In genomic region chr12:28759334-28759733, GRCh38 we compare ENCODE assay signal across 13 cellular contexts.
DNase-seq lines count a peak whose midpoint lies in the region; ATAC-seq lines count a peak whose summit lies in the region.
"Had no signal": no experiment of that assay in that cellular context is flagged by ENCODE, and none has a peak within 500 bp of the region (broad histone marks: within the 10 kb centered on the region; RNA-seq: fewer than 3 reads in every experiment).

No MANE protein-coding gene starts in this region.

- peak overlapping the region; percentile 6 for H2AFZ ChIP-seq in neuronal stem cell (ENCODE audit: low read length)

- peak; percentile 44 for ATAC-seq in activated CD4-positive, alpha-beta T cell treated with anti-CD3 and anti-CD28 coated beads for 36 hours
- ATAC-seq in HG02571 (IDR thresholded peaks at IDR 0.05; ENCODE audit: unreplicated experiment): no peak
- ATAC-seq in HG02759 (IDR thresholded peaks at IDR 0.05; ENCODE audit: unreplicated experiment): no peak

- H3K23ac ChIP-seq in neuronal stem cell (ENCODE audit: low read depth, low read length, poor library complexity): no peak overlapping the region

- no peak overlapping the region for H3K18ac ChIP-seq in neuronal stem cell (ENCODE audit: low read length)

- H3K27me3 Mint-ChIP-seq in activated CD4-positive, alpha-beta T cell treated with anti-CD3 and anti-CD28 coated beads for 36 hours: no peaks in the 10 kb centered on the region
- H3K27me3 Mint-ChIP-seq: activated T-cell treated with anti-CD3 and anti-CD28 coated beads, Interleukin-2, amount 50 U/mL, for 24 hours had no signal

- no peak overlapping the region for H4K8ac ChIP-seq in neuronal stem cell (ENCODE audit: low read depth, low read length)

- no peak overlapping the region for H2BK120ac ChIP-seq in neuronal stem cell (ENCODE audit: low read depth, low read length)

- H3K9ac ChIP-seq in NT2/D1 (ENCODE audit: insufficient read length, low read depth) (no peak overlapping the region), neuronal stem cell (ENCODE audit: low read depth, low read length, poor library complexity) (no peak overlapping the region)

- H3K9me3 Mint-ChIP-seq in activated CD4-positive, alpha-beta T cell treated with anti-CD3 and anti-CD28 coated beads for 36 hours (ENCODE audit: low read depth): peaks cover 2% of the 10 kb centered on the region

- no peaks in the 10 kb centered on the region for H3K36me3 Mint-ChIP-seq in activated CD4-positive, alpha-beta T cell treated with anti-CD3 and anti-CD28 coated beads for 36 hours (ENCODE audit: low read depth)
- H3K36me3 Mint-ChIP-seq: brain had no signal

- no peak overlapping the region for H3K27ac ChIP-seq in neuronal stem cell (replicated peaks; ENCODE audit: low read length)
- H3K27ac ChIP-seq: HL-60, suprapubic skin had no signal

- peak; percentile 8 for DNase-seq in activated CD4-positive, alpha-beta T cell treated with anti-CD3 and anti-CD28 coated beads for 36 hours
- no peak for DNase-seq in activated CD4-positive, alpha-beta T cell treated with anti-CD3 and anti-CD28 coated beads, Interleukin-2, amount 50 U/mL, for 48 hours
- peak; percentile 99 for DNase-seq in NT2/D1 (ENCODE audit: low read depth, low spot score)
- peak; percentile 32 for DNase-seq in fibroblast of gingiva (ENCODE audit: low read depth)
- DNase-seq in neuronal stem cell (ENCODE audit: low spot score): peak; percentile 12
- DNase-seq in NCI-H2196 treated with DMSO at 0.1 percent for 48 hours (lab: John Stamatoyannopoulos, UW; ENCODE audit: unreplicated experiment): no peak
- DNase-seq: activated T-cell treated with anti-CD3 and anti-CD28 coated beads, Interleukin-2, amount 50 U/mL, for 24 hours; NCI-H146 had no signal

- no peaks in the 10 kb centered on the region for H3K4me1 Mint-ChIP-seq in activated CD4-positive, alpha-beta T cell treated with anti-CD3 and anti-CD28 coated beads for 36 hours
- H3K4me1 Mint-ChIP-seq: brain had no signal

- H3K9me3 ChIP-seq in NT2/D1 (ENCODE audit: insufficient read depth, low read length): peaks cover 43% of the 10 kb centered on the region; the same call in 1 of the 2 replicates
- no peaks in the 10 kb centered on the region for H3K9me3 ChIP-seq in neuronal stem cell (replicated peaks in 1 of 2; ENCODE audit: control insufficient read depth in 2 of 2, insufficient read depth in 1 of 2, low read depth in 1 of 2, low read length in 2 of 2)
- H3K9me3 ChIP-seq: suprapubic skin had no signal

- no CpG with 5 or more reads among the region's 1 CpG for WGBS in neuronal stem cell (ENCODE audit: extremely low coverage in 2 of 2, insufficient read length in 2 of 2, insufficient replicate concordance in 1 of 2), 2 donors

- H3K4me3 ChIP-seq in NT2/D1 (ENCODE audit: insufficient read length, low read depth): no peak overlapping the region
- no peak overlapping the region for H3K4me3 ChIP-seq in neuronal stem cell (ENCODE audit: low read length in 2 of 2)
- H3K4me3 ChIP-seq: suprapubic skin had no signal

- CTCF ChIA-PET in activated CD4-positive, alpha-beta T cell treated with anti-CD3 and anti-CD28 coated beads for 36 hours (lab: Charles Lee): no interaction called here

- H2BK15ac ChIP-seq in neuronal stem cell (ENCODE audit: low read length): no peak overlapping the region

- no peak overlapping the region for H2BK12ac ChIP-seq in neuronal stem cell (ENCODE audit: low read length)

- H2BK5ac ChIP-seq in neuronal stem cell (ENCODE audit: low read length): no peak overlapping the region

- H3K4me3 Mint-ChIP-seq in activated CD4-positive, alpha-beta T cell treated with anti-CD3 and anti-CD28 coated beads for 36 hours: no peak overlapping the region
- H3K4me3 Mint-ChIP-seq: activated T-cell treated with anti-CD3 and anti-CD28 coated beads, Interleukin-2, amount 50 U/mL, for 24 hours; brain had no signal

- H4K91ac ChIP-seq in neuronal stem cell (ENCODE audit: low read depth, low read length, poor library complexity): no peak overlapping the region

- H3K4me2 ChIP-seq in neuronal stem cell (ENCODE audit: insufficient read depth, low read length, poor library complexity, severe bottlenecking): no peak overlapping the region

- H3K4me1 ChIP-seq in NT2/D1 (ENCODE audit: insufficient read depth, insufficient read length) (no peaks in the 10 kb centered on the region), neuronal stem cell (ENCODE audit: control insufficient read depth in 2 of 2, insufficient read depth in 1 of 2, low read depth in 1 of 2, low read length in 2 of 2) (peaks cover 4 to 7% of the 10 kb centered on the region in 2 donors)
- H3K4me1 ChIP-seq: suprapubic skin had no signal

- H3K36me3 ChIP-seq in NT2/D1 (ENCODE audit: insufficient read depth, insufficient read length, low read length): no peaks in the 10 kb centered on the region
- no peaks in the 10 kb centered on the region for H3K36me3 ChIP-seq in neuronal stem cell (replicated peaks in 1 of 2; ENCODE audit: control insufficient read depth in 2 of 2, insufficient read depth in 2 of 2, low read length in 2 of 2)
- H3K36me3 ChIP-seq: suprapubic skin had no signal

- H3K27ac Mint-ChIP-seq in activated CD4-positive, alpha-beta T cell treated with anti-CD3 and anti-CD28 coated beads for 36 hours: no peak overlapping the region
- H3K27ac Mint-ChIP-seq: activated T-cell treated with anti-CD3 and anti-CD28 coated beads, Interleukin-2, amount 50 U/mL, for 24 hours; brain had no signal

- intact Hi-C loops in activated CD4-positive, alpha-beta T cell treated with anti-CD3 and anti-CD28 coated beads for 36 hours (cut with DNase I, micrococcal nuclease): no loop called here

- H3K27me3 ChIP-seq in NT2/D1 (ENCODE audit: insufficient read depth, insufficient read length): no peaks in the 10 kb centered on the region
- no peaks in the 10 kb centered on the region for H3K27me3 ChIP-seq in neuronal stem cell (ENCODE audit: control insufficient read depth in 3 of 3, insufficient read depth in 3 of 3, low read depth in 1 of 3, low read length in 3 of 3)
- H3K27me3 ChIP-seq: suprapubic skin had no signal

- H2AK5ac ChIP-seq in neuronal stem cell (ENCODE audit: low read depth, low read length): no peak overlapping the region

- no peak overlapping the region for H3K14ac ChIP-seq in neuronal stem cell (ENCODE audit: low read length)

- no peaks in the 10 kb centered on the region for H3K79me1 ChIP-seq in neuronal stem cell (ENCODE audit: low read depth, low read length)

- H3K4ac ChIP-seq in neuronal stem cell (ENCODE audit: low read length): no peak overlapping the region

- POLR2A ChIA-PET in activated CD4-positive, alpha-beta T cell treated with anti-CD3 and anti-CD28 coated beads for 36 hours (lab: Charles Lee): no interaction called here

Comparison
In these comparisons a context has a peak if more than half of its experiments do, and no peak if none do; other contexts are left out.
1. DNase-seq: peak in activated CD4-positive, alpha-beta T cell treated with anti-CD3 and anti-CD28 coated beads for 36 hours (single experiment), NT2/D1 (single experiment), fibroblast of gingiva (single experiment) and neuronal stem cell (single experiment); none in activated CD4-positive, alpha-beta T cell treated with anti-CD3 and anti-CD28 coated beads, Interleukin-2, amount 50 U/mL, for 48 hours (0 of 2) and NCI-H2196 treated with DMSO at 0.1 percent for 48 hours (single experiment).